In genomic region chr1:233587958-233588799, GRCh38 we compare ENCODE assay signal across 12 cellular contexts. TPM values are rescaled to one million over a fixed set of nuclear protein-coding genes. Genes with fewer than 3 reads are reported as not detected.
DNase-seq lines count a peak whose midpoint lies in the region; ATAC-seq, FAIRE-seq and TF ChIP-seq lines count a peak whose summit lies in the region.
"Had no signal": no experiment of that assay in that cellular context is flagged by ENCODE, and none has a peak within 500 bp of the region (broad histone marks: within the 10 kb centered on the region; RNA-seq: fewer than 3 reads in every experiment).

No MANE protein-coding gene starts in this region.

- TF ChIP-seq CTCF in GM06990 (IDR thresholded peaks at IDR 0.05; ENCODE audit: insufficient read depth, low read length, poor library complexity, severe bottlenecking) (no peak), GM12878 (IDR thresholded peaks at IDR 0.05 in 2 of 3, conservative IDR thresholded peaks at IDR 0.05 in 1 of 3; ENCODE audit: control insufficient read depth in 2 of 3, extremely low read depth in 1 of 3, insufficient read depth in 1 of 3, low read depth in 3 of 3, low read length in 3 of 3) (no peak), keratinocyte (optimal IDR thresholded peaks at IDR 0.05 in 1 of 3, IDR thresholded peaks at IDR 0.05 in 1 of 3, conservative IDR thresholded peaks at IDR 0.05 in 1 of 3; ENCODE audit: extremely low read depth in 1 of 3, insufficient read depth in 2 of 3, low read length in 3 of 3) (no peak), vagina (IDR thresholded peaks at IDR 0.05) (no peak)

- ATAC-seq in GM12878 (peak; percentile 78), GM19023 (IDR thresholded peaks at IDR 0.05; ENCODE audit: unreplicated experiment) (no peak)

- H2AFZ ChIP-seq in GM12878 (ENCODE audit: control insufficient read depth, low read depth, low read length), result peak overlapping the region; percentile 84
- H2AFZ ChIP-seq in keratinocyte (ENCODE audit: control insufficient read depth, low read length), result peak overlapping the region; percentile 77

- H3K27me3 ChIP-seq in GM06990 (replicated peaks; ENCODE audit: control insufficient read depth, insufficient read depth, low read length) (no peaks in the 10 kb centered on the region), HUES6 (ENCODE audit: control insufficient read depth, insufficient read depth, low read length) (peaks cover 38% of the 10 kb centered on the region), GM12878 (replicated peaks in 1 of 2; ENCODE audit: control insufficient read depth in 2 of 2, insufficient read depth in 2 of 2, low read length in 1 of 2) (no peaks in the 10 kb centered on the region), keratinocyte (ENCODE audit: control insufficient read depth, extremely low read depth, insufficient read depth, low read length) (no peaks in the 10 kb centered on the region), vagina (no peaks in the 10 kb centered on the region)

- H3K4me1 ChIP-seq in HUES6 (ENCODE audit: control insufficient read depth, insufficient read depth, low read length) (peaks cover 15% of the 10 kb centered on the region), GM12878 (ENCODE audit: control insufficient read depth, insufficient read depth, low read length) (peaks cover 5% of the 10 kb centered on the region; the same call in 1 of the 2 replicates), keratinocyte (ENCODE audit: control insufficient read depth, extremely low read depth, insufficient read depth, low read length) (no peaks in the 10 kb centered on the region), vagina (no peaks in the 10 kb centered on the region)

- H3K79me2 ChIP-seq in GM12878 (ENCODE audit: control insufficient read depth, insufficient read depth, low read length) (no peaks in the 10 kb centered on the region), keratinocyte (ENCODE audit: control insufficient read depth, insufficient read depth, low read length) (no peaks in the 10 kb centered on the region)

- CTCF ChIA-PET in GM12878 (lab: Yijun Ruan, JAX), result interaction anchor here (0.5 to 1.4 kb wide), 4 partner anchors 8 to 147 kb away, joined by 3 to 7 read pairs (median 4); no protein-coding TSS in a partner anchor

- DNase-seq in GM06990 (ENCODE audit: extremely low read depth, insufficient read length), result peak; percentile 12
- no peak for DNase-seq in GM12878 (ENCODE audit: low read depth, low spot score)
- no peak for DNase-seq in keratinocyte (ENCODE audit: low read depth, low spot score)
- DNase-seq in 8988T, result no peak
- DNase-seq in vagina (ENCODE audit: extremely low spot score in 2 of 2), result no peak
- no peak for DNase-seq in activated CD4-positive, alpha-beta T cell treated with anti-CD3 and anti-CD28 coated beads, Interleukin-2, amount 50 U/mL, for 48 hours
- DNase-seq: activated naive CD8-positive, alpha-beta T cell treated with anti-CD3 and anti-CD28 coated beads for 36 hours; DND-41; NCI-H1694 treated with DMSO at 0.1 percent for 48 hours; SIG-M5 had no signal

- RAD21 ChIA-PET in GM12878 (lab: Charles Lee; ENCODE audit: unreplicated experiment), result interaction anchor here (1.1 to 1.4 kb wide), 2 partner anchors 85 to 147 kb away, joined by 3 read pairs; no protein-coding TSS in a partner anchor

- no peak overlapping the region for H3K27ac ChIP-seq in HUES6 (ENCODE audit: low read depth, low read length)
- no peak overlapping the region for H3K27ac ChIP-seq in GM12878 (ENCODE audit: control insufficient read depth, insufficient read depth)
- H3K27ac ChIP-seq in keratinocyte (ENCODE audit: control insufficient read depth, insufficient read depth, low read length), result no peak overlapping the region
- no peak overlapping the region for H3K27ac ChIP-seq in vagina

- H4K20me1 ChIP-seq in GM12878 (ENCODE audit: control insufficient read depth, insufficient read depth) (no peaks in the 10 kb centered on the region), keratinocyte (ENCODE audit: control insufficient read depth, extremely low read depth, insufficient read depth, low read length) (no peaks in the 10 kb centered on the region)

- H3K4me3 ChIP-seq in GM06990 (replicated peaks; ENCODE audit: low read depth, low read length) (no peak overlapping the region), HUES6 (ENCODE audit: low read depth, low read length) (peak overlapping the region; percentile 46), GM12878 (no peak overlapping the region), keratinocyte (ENCODE audit: control insufficient read depth in 2 of 3, extremely low read depth in 1 of 3, insufficient read depth in 2 of 3, low read depth in 1 of 3, low read length in 3 of 3) (peak overlapping the region in 1 of 3 experiments; percentile 2), vagina (no peak overlapping the region)

- no peaks in the 10 kb centered on the region for H3K36me3 ChIP-seq in GM06990 (ENCODE audit: control insufficient read depth, insufficient read depth, low read length)
- H3K36me3 ChIP-seq in HUES6 (ENCODE audit: control insufficient read depth, insufficient read depth, low read length), result no peaks in the 10 kb centered on the region
- no peaks in the 10 kb centered on the region for H3K36me3 ChIP-seq in GM12878 (ENCODE audit: control insufficient read depth in 2 of 2, insufficient read depth in 2 of 2, low read length in 1 of 2)
- no peaks in the 10 kb centered on the region for H3K36me3 ChIP-seq in keratinocyte (ENCODE audit: control insufficient read depth in 2 of 2, extremely low read depth in 1 of 2, insufficient read depth in 2 of 2, low read length in 2 of 2)
- no peaks in the 10 kb centered on the region for H3K36me3 ChIP-seq in vagina

- intact Hi-C loops in GM12878 (cut with micrococcal nuclease; ENCODE audit: unreplicated experiment), result no loop called here
- intact Hi-C loops in vagina (cut with DNase I), result no loop called here

- H3K9me3 ChIP-seq in HUES6 (ENCODE audit: control insufficient read depth, insufficient read depth, low read depth, low read length) (peaks cover 11% of the 10 kb centered on the region), GM12878 (replicated peaks; ENCODE audit: control insufficient read depth, insufficient read depth, low read length) (no peaks in the 10 kb centered on the region), keratinocyte (ENCODE audit: control insufficient read depth, low read depth, low read length) (no peaks in the 10 kb centered on the region), vagina (no peaks in the 10 kb centered on the region)

- no peak for TF ChIP-seq RAD21 in GM12878 (IDR thresholded peaks at IDR 0.05; ENCODE audit: insufficient read depth, low read depth, low read length)

- H3K4me2 ChIP-seq in GM12878 (ENCODE audit: control insufficient read depth, insufficient read depth), result peak overlapping the region; percentile 69
- peak overlapping the region; percentile 25 for H3K4me2 ChIP-seq in keratinocyte (ENCODE audit: control insufficient read depth, extremely low read depth, insufficient read depth, low read depth, low read length)

- no peak overlapping the region for H3K9ac ChIP-seq in HUES6 (ENCODE audit: low read length)
- H3K9ac ChIP-seq in GM12878 (ENCODE audit: control insufficient read depth, insufficient read depth, low read length), result peak overlapping the region; percentile 28; the same call in 1 of the 2 replicates
- H3K9ac ChIP-seq in keratinocyte (ENCODE audit: control insufficient read depth, extremely low read depth, insufficient read depth, low read length), result no peak overlapping the region

- FAIRE-seq in GM12878 (lab: Jason Lieb, UNC) (no peak), keratinocyte (lab: Jason Lieb, UNC) (no peak)

- BruUV-seq in GM12878 (replicated peaks; lab: Mats Ljungman, UMichigan), result no TSS peak

- POLR2A ChIA-PET in GM12878 (lab: Charles Lee), result interaction anchor here (0.6 to 1.0 kb wide), 5 partner anchors 32 to 127 kb away, joined by 3 to 4 read pairs (median 3); no protein-coding TSS in a partner anchor

- 11% methylated on average over 17 of the region's 17 CpGs for WGBS in GM12878 (ENCODE audit: insufficient coverage, insufficient replicate concordance, low lambda C conversion rate, missing lambda C conversion rate)

- in situ Hi-C loops in GM12878 (cut with MboI), result no loop called here

- SMC1A ChIA-PET in GM12878 (lab: Charles Lee; ENCODE audit: uncharacterized antibody, unreplicated experiment), result interaction anchor here (0.7 to 1.9 kb wide), 6 partner anchors 8 to 149 kb away, joined by 3 to 7 read pairs (median 3); no protein-coding TSS in a partner anchor

- TF ChIP-seq POLR2A in GM12878 (IDR thresholded peaks at IDR 0.05; ENCODE audit: low read depth, low read length) (no peak), vagina (IDR thresholded peaks at IDR 0.05) (no peak)

- dilution Hi-C loops in keratinocyte (cut with MboI; ENCODE audit: extremely low pct_ligation_motif_present, low sequenced_read_pairs), result no loop called here

- H3K9me1 ChIP-seq in keratinocyte (ENCODE audit: control insufficient read depth, extremely low read depth, insufficient read depth, low read length), result no peaks in the 10 kb centered on the region

- no peak for TF ChIP-seq EP300 in GM12878 (IDR thresholded peaks at IDR 0.05; ENCODE audit: borderline replicate concordance in 1 of 2, control insufficient read depth in 1 of 2, low read depth in 2 of 2, low read length in 2 of 2)

RNA-seq across cellular contexts. Expression of gene KCNK1, which starts 25.7 kb away (rescaled TPM):
- 81.2 and 85.6 TPM in 2 replicates for total RNA-seq in GM12878 (2013; cell fraction: nucleolus; rRNA removed)
- 14.2 and 15.0 TPM in 2 replicates for total RNA-seq in GM12878 (2014; rRNA removed)
- 12.4 and 13.0 TPM in 2 replicates for total RNA-seq in GM12878 (2014; rRNA removed; fragmentation: Illumina TruSeq; extraction: Trizol)
- 17.0 and 18.6 TPM in 2 replicates for total RNA-seq in GM12878 (2021)
- 4.1 TPM for polyA plus RNA-seq in GM12878 (2011; ENCODE audit: low read depth)
- polyA plus RNA-seq in GM12878 (2011; rRNA removed), result 27.6 and 28.4 TPM in 2 replicates
- polyA plus RNA-seq in GM12878 (2011; cell fraction: cytosol; rRNA removed), result 26.5 and 28.7 TPM in 2 replicates
- polyA plus RNA-seq in GM12878 (2011; cell fraction: nucleus; rRNA removed), result 20.3 and 25.4 TPM in 2 replicates
- 6.8 and 10.7 TPM in 2 replicates for polyA plus RNA-seq in GM12878 (2012)
- polyA plus RNA-seq in GM12878 (2014; fragmentation: Illumina TruSeq; extraction: Trizol), result 10.6 and 12.3 TPM in 2 replicates
- 10 to 100 TPM in 1 of 2 experiments, 1 to 10 TPM in 1; 9.4 to 14.6 TPM for polyA plus RNA-seq in GM12878 (2014; fragmentation: Nextera tagmentation; extraction: Ambion mirVana)
- polyA plus RNA-seq in GM12878 (2014; rRNA removed), result 14.3 and 16.0 TPM in 2 replicates
- polyA plus RNA-seq in GM12878 (2016; fragmentation: Nextera tagmentation; extraction: Ambion mirVana), result 10 to 100 TPM; 15.6 to 18.6 TPM
- polyA minus RNA-seq in GM12878 (2011; rRNA and poly(A)+ RNA removed), result 36.1 and 43.6 TPM in 2 replicates
- polyA minus RNA-seq in GM12878 (2011; cell fraction: cytosol; rRNA and poly(A)+ RNA removed), result 18.0 and 18.2 TPM in 2 replicates
- polyA minus RNA-seq in GM12878 (2011; cell fraction: nucleus; rRNA and poly(A)+ RNA removed), result 15.6 and 29.0 TPM in 2 replicates
- polyA plus RNA-seq in keratinocyte, result 14.0 to 17.5 TPM (median 17.3 TPM) in 3 replicates
- polyA plus RNA-seq in keratinocyte (2011; ENCODE audit: low read depth), result 17.5 TPM
- polyA plus RNA-seq in keratinocyte (2011; cell fraction: cytosol; rRNA removed), result 10.4 and 15.3 TPM in 2 replicates
- 23.6 and 28.3 TPM in 2 replicates for polyA plus RNA-seq in keratinocyte (2011; cell fraction: nucleus; rRNA removed)
- polyA plus RNA-seq in keratinocyte (2012; ENCODE audit: low replicate concordance), result 11.5 and 43.7 TPM in 2 replicates
- 26.4 to 41.8 TPM (median 35.9 TPM) in 3 replicates for polyA minus RNA-seq in keratinocyte
- polyA minus RNA-seq in keratinocyte (2011; cell fraction: cytosol; rRNA and poly(A)+ RNA removed), result 31.1 TPM
- 16.2 and 21.3 TPM in 2 replicates for polyA minus RNA-seq in keratinocyte (2011; cell fraction: nucleus; rRNA and poly(A)+ RNA removed)
- 11.3 TPM for total RNA-seq in vagina
- total RNA-seq: activated naive CD8-positive, alpha-beta T cell treated with anti-CD3 and anti-CD28 coated beads for 36 hours had no signal
